ENCODE assay signal across 13 cellular contexts in the genomic region with DNA sequence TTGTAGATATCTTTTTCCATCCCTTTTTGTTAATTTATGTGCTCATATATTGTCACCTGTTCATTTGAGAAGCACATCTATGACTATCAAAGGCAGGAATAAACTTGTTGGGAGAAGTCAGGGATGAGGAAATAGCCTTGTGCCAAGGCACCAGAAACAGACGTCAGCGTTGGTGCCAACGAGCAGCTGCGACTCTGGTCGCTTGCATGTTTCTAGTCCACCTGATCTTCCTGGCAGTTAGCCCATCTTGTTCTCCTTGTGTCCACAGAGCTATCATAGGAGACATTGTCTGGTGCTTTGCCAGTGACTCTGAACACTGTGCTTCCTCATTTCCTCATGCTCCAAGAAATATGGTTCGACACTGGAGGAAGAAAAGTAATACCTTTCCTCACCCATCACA.
A peak's percentile ranks its signal among the peaks of the same experiment; 100 is the strongest.
DNase-seq lines count a peak whose midpoint lies in the region; ATAC-seq and TF ChIP-seq lines count a peak whose summit lies in the region.
"Had no signal": no experiment of that assay in that cellular context is flagged by ENCODE, and none has a peak within 500 bp of the region (broad histone marks: within the 10 kb centered on the region; RNA-seq: fewer than 3 reads in every experiment).

No MANE protein-coding gene starts in this region.

- POLR2A ChIA-PET in HEK293 (lab: Yijun Ruan, JAX), result interaction anchor here (0.7 kb wide), 1 partner anchor 438 kb away, joined by 3 read pairs; no protein-coding TSS in a partner anchor

- TF ChIP-seq CTCF in HEK293 (tag by site-specific recombination; IDR thresholded peaks at IDR 0.05) (no peak), breast epithelium (IDR thresholded peaks at IDR 0.05) (no peak), nephron progenitor cell (IDR thresholded peaks at IDR 0.05) (no peak)

- H3K27me3 ChIP-seq in breast epithelium, result no peaks in the 10 kb centered on the region

- H3K4me3 Mint-ChIP-seq in nephron progenitor cell, result no peak overlapping the region
- H3K4me3 Mint-ChIP-seq: CD4-positive, alpha-beta T cell; central memory CD8-positive, alpha-beta T cell had no signal

- H3K36me3 Mint-ChIP-seq in nephron progenitor cell (ENCODE audit: low read depth), result no peaks in the 10 kb centered on the region

- CTCF ChIA-PET in HEK293 (lab: Yijun Ruan, JAX), result interaction anchor here (0.7 kb wide), 2 partner anchors 472 to 909 kb away, joined by 3 read pairs; no protein-coding TSS in a partner anchor

- no peak overlapping the region for H3K27ac ChIP-seq in HEK293 (ENCODE audit: extremely low read depth, low read depth, low read length)
- no peak overlapping the region for H3K27ac ChIP-seq in breast epithelium
- H3K27ac ChIP-seq: parathyroid adenoma had no signal

- H3K4me3 ChIP-seq in HEK293 (ENCODE audit: low read depth, low read length) (no peak overlapping the region), breast epithelium (no peak overlapping the region)

- H3K9me3 Mint-ChIP-seq in nephron progenitor cell, result no peaks in the 10 kb centered on the region
- H3K9me3 Mint-ChIP-seq: CD4-positive, alpha-beta T cell had no signal

- H3K4me1 Mint-ChIP-seq in nephron progenitor cell, result peaks cover 35% of the 10 kb centered on the region

- H3K36me3 ChIP-seq in HEK293 (ENCODE audit: control insufficient read depth in 2 of 2, insufficient read depth in 1 of 2, low read length in 2 of 2), result no peaks in the 10 kb centered on the region; a peak in 1 of 3 replicates
- no peaks in the 10 kb centered on the region for H3K36me3 ChIP-seq in breast epithelium

- intact Hi-C loops in breast epithelium (cut with DNase I; ENCODE audit: low total_unique reads), result no loop called here

- DNase-seq in NCI-H2107 treated with DMSO at 0.1 percent for 48 hours (lab: John Stamatoyannopoulos, UW; ENCODE audit: unreplicated experiment), result peak; percentile 58
- DNase-seq in breast epithelium (ENCODE audit: low spot score in 2 of 2), result peak; percentile 61 to 68
- DNase-seq in nephron progenitor cell, result no peak
- DNase-seq in activated gamma-delta T cell treated with Interleukin-2 at 50 U/mL for 16 hours, result no peak
- DNase-seq: CD4-positive, alpha-beta T cell; SIG-M5 had no signal

- ATAC-seq in HG02884 (IDR thresholded peaks at IDR 0.05; ENCODE audit: unreplicated experiment) (no peak), HG03565 (IDR thresholded peaks at IDR 0.05; ENCODE audit: unreplicated experiment) (no peak), HG02610 (IDR thresholded peaks at IDR 0.05; ENCODE audit: unreplicated experiment) (no peak)
- ATAC-seq: activated CD4-positive, CD25-positive, alpha-beta regulatory T cell treated with anti-CD3 and anti-CD28 coated beads, Interleukin-2, amount 50 U/mL, for 24 hours had no signal

- H3K4me1 ChIP-seq in HEK293 (ENCODE audit: control insufficient read depth, insufficient read depth, low read length) (peaks cover 11% of the 10 kb centered on the region), breast epithelium (no peaks in the 10 kb centered on the region)

- no peaks in the 10 kb centered on the region for H3K27me3 Mint-ChIP-seq in nephron progenitor cell (ENCODE audit: low read depth, poor library complexity)
- H3K27me3 Mint-ChIP-seq: CD4-positive, alpha-beta T cell; central memory CD8-positive, alpha-beta T cell had no signal

- H3K9me3 ChIP-seq in HEK293 (ENCODE audit: control insufficient read depth, insufficient read depth, low read depth, low read length), result no peaks in the 10 kb centered on the region
- no peaks in the 10 kb centered on the region for H3K9me3 ChIP-seq in breast epithelium

- TF ChIP-seq POLR2A in breast epithelium (IDR thresholded peaks at IDR 0.05), result no peak

- H3K27ac Mint-ChIP-seq in nephron progenitor cell, result peak overlapping the region; percentile 80
- H3K27ac Mint-ChIP-seq: CD4-positive, alpha-beta T cell had no signal

TF ChIP-seq in HEK293, 187 proteins besides CTCF, POLR2A, EP300 and RAD21:
- TF ChIP-seq, protein P1, sequence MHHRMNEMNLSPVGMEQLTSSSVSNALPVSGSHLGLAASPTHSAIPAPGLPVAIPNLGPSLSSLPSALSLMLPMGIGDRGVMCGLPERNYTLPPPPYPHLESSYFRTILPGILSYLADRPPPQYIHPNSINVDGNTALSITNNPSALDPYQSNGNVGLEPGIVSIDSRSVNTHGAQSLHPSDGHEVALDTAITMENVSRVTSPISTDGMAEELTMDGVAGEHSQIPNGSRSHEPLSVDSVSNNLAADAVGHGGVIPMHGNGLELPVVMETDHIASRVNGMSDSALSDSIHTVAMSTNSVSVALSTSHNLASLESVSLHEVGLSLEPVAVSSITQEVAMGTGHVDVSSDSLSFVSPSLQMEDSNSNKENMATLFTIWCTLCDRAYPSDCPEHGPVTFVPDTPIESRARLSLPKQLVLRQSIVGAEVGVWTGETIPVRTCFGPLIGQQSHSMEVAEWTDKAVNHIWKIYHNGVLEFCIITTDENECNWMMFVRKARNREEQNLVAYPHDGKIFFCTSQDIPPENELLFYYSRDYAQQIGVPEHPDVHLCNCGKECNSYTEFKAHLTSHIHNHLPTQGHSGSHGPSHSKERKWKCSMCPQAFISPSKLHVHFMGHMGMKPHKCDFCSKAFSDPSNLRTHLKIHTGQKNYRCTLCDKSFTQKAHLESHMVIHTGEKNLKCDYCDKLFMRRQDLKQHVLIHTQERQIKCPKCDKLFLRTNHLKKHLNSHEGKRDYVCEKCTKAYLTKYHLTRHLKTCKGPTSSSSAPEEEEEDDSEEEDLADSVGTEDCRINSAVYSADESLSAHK (tag by site-specific recombination; IDR thresholded peaks at IDR 0.05), result 0 out of 2 replicates have a peak, but pooled peaks have one; percentile 33
- no peak for TF ChIP-seq ZFP37 (tag by site-specific recombination; IDR thresholded peaks at IDR 0.05)

Comparison
In these comparisons a context has a peak if more than half of its experiments do, and no peak if none do; other contexts are left out.
1. DNase-seq: peak in NCI-H2107 treated with DMSO at 0.1 percent for 48 hours (single experiment) and breast epithelium (2 of 2); none in nephron progenitor cell (single experiment) and activated gamma-delta T cell treated with Interleukin-2 at 50 U/mL for 16 hours (single experiment).